In the genomic region with DNA sequence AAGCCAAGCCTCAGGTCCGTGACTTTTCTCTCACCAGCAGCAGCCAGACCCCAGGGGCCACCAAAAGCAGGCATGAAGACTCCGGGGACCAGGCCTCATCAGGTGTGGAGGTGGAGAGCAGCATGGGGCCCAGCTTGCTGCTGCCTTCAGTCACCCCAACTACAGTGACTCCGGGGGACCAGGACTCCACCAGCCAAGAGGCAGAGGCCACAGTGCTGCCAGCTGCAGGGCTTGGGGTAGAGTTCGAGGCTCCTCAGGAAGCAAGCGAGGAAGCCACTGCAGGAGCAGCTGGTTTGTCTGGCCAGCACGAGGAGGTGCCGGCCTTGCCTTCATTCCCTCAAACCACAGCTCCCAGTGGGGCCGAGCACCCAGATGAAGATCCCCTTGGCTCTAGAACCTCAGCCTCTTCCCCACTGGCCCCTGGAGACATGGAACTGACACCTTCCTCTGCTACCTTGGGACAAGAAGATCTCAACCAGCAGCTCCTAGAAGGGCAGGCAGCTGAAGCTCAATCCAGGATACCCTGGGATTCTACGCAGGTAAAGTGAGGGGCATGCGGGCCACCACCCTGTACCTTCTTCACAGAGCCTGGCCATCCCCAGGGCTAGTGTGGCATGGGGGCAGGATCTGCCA, we compare ENCODE assay signal across 23 cellular contexts.
"Had no signal": no experiment of that assay in that cellular context is flagged by ENCODE, and none has a peak within 500 bp of the region (broad histone marks: within the 10 kb centered on the region; RNA-seq: fewer than 3 reads in every experiment).

No MANE protein-coding gene starts in this region.

- H3K9me3 ChIP-seq: esophagus squamous epithelium, heart left ventricle, left ventricle myocardium inferior, lower lobe of right lung, neutrophil, pancreas, suprapubic skin, transverse colon, vagina had no signal

- H2AFZ ChIP-seq: hepatocyte had no signal

- H3K4me3 ChIP-seq: esophagus squamous epithelium, heart left ventricle, hepatocyte, left ventricle myocardium inferior, lower lobe of right lung, pancreas, smooth muscle cell, suprapubic skin, transverse colon, vagina had no signal

- H3K4me2 ChIP-seq: hepatocyte, smooth muscle cell had no signal

- H3K79me2 ChIP-seq: hepatocyte had no signal

- ATAC-seq: effector memory CD8-positive, alpha-beta T cell; heart left ventricle; lower lobe of right lung; natural killer cell; pancreas; stimulated activated naive CD8-positive, alpha-beta T cell treated with anti-CD3 and anti-CD28 coated beads, Interleukin-15, amount 100 ng/mL, for 72 hours had no signal

- H3K36me3 ChIP-seq: esophagus squamous epithelium, heart left ventricle, left ventricle myocardium inferior, lower lobe of right lung, neutrophil, pancreas, transverse colon, vagina had no signal

- H3K27ac ChIP-seq: esophagus squamous epithelium, hepatocyte, lower lobe of right lung, neutrophil, pancreas, suprapubic skin, transverse colon, vagina had no signal

- DNase-seq: cortex of kidney; effector memory CD8-positive, alpha-beta T cell; erythroblast; esophagus squamous epithelium; foreskin melanocyte; heart left ventricle; kidney; left ventricle myocardium inferior; lower lobe of right lung; natural killer cell; pancreas; stimulated activated CD4-positive, alpha-beta T cell treated with anti-CD3 and anti-CD28 coated beads, Interleukin-12 subunit alpha, Interleukin-12 subunit beta, amount 100 ng/mL, for 4 hours; stimulated activated CD4-positive, alpha-beta T cell treated with anti-CD3 and anti-CD28 coated beads, Interleukin-1b, Interleukin-23, amount 100 ng/mL, for 48 hours; stimulated activated CD4-positive, alpha-beta T cell treated with anti-CD3 and anti-CD28 coated beads, Interleukin-4, amount 100 ng/mL, for 1 hour; stimulated activated CD8-positive, alpha-beta memory T cell treated with anti-CD3 and anti-CD28 coated beads, Interleukin-4, amount 100 ng/mL, for 48 hours; stimulated activated naive CD4-positive, alpha-beta T cell; stimulated activated naive CD8-positive, alpha-beta T cell treated with anti-CD3 and anti-CD28 coated beads, Interleukin-15, amount 100 ng/mL, for 72 hours; transverse colon had no signal

- H3K27me3 ChIP-seq: esophagus squamous epithelium, heart left ventricle, hepatocyte, neutrophil, pancreas, suprapubic skin, transverse colon, vagina had no signal

- H3K4me1 ChIP-seq: esophagus squamous epithelium, left ventricle myocardium inferior, lower lobe of right lung, pancreas, suprapubic skin, transverse colon, vagina had no signal
